Comparison of ENCODE assay signal across 8 cellular contexts in genomic region chrX:71366674-71367256, GRCh38. TPM values are rescaled to one million over a fixed set of nuclear protein-coding genes. Genes with fewer than 3 reads are reported as not detected.
DNase-seq lines count a peak whose midpoint lies in the region; ATAC-seq and TF ChIP-seq lines count a peak whose summit lies in the region.

No MANE protein-coding gene starts in this region.

- H3K4me3 Mint-ChIP-seq in activated CD8-positive, alpha-beta memory T cell treated with anti-CD3 and anti-CD28 coated beads, Interleukin-2, amount 10 ng/mL, durations not matched to agents 7 days and 5 days = peak overlapping the region; percentile 95
- peak overlapping the region; percentile 95 for H3K4me3 Mint-ChIP-seq in endothelial cell (ENCODE audit: unreplicated experiment)

- peaks cover 6% of the 10 kb centered on the region for H3K4me1 ChIP-seq in mucosa of descending colon (ENCODE audit: low read depth)
- H3K4me1 ChIP-seq in thyroid gland = peaks cover 0 to 11% of the 10 kb centered on the region in 2 donors

- 0 to 1% methylated on average over 17 to 19 of the region's 36 CpGs for WGBS in thyroid gland, 2 donors

- H3K4me3 ChIP-seq in mucosa of descending colon = peak overlapping the region; percentile 51
- peak overlapping the region; percentile 33 to 64 (median 39) for H3K4me3 ChIP-seq in thyroid gland (replicated peaks in 1 of 3)

- peaks cover 15% of the 10 kb centered on the region for H3K36me3 Mint-ChIP-seq in activated CD8-positive, alpha-beta memory T cell treated with anti-CD3 and anti-CD28 coated beads, Interleukin-2, amount 10 ng/mL, durations not matched to agents 7 days and 5 days
- H3K36me3 Mint-ChIP-seq in endothelial cell (ENCODE audit: low read depth, unreplicated experiment) = peaks cover 9% of the 10 kb centered on the region

- no peak for TF ChIP-seq POLR2A in thyroid gland (IDR thresholded peaks at IDR 0.05)

- peaks cover 34% of the 10 kb centered on the region for H3K36me3 ChIP-seq in KOPT-K1 (ENCODE audit: insufficient read depth, low read length)
- H3K36me3 ChIP-seq in mucosa of descending colon (ENCODE audit: low read depth) = no peaks in the 10 kb centered on the region
- H3K36me3 ChIP-seq in thyroid gland = peaks cover 0 to 5% of the 10 kb centered on the region in 2 donors

- peak; percentile 3 for ATAC-seq in GM18907 (IDR thresholded peaks at IDR 0.05; ENCODE audit: unreplicated experiment)
- ATAC-seq in activated CD8-positive, alpha-beta memory T cell treated with anti-CD3 and anti-CD28 coated beads, Interleukin-2, amount 10 ng/mL, durations not matched to agents 7 days and 5 days = peak; percentile 2
- ATAC-seq in mucosa of descending colon = peak; percentile 17

- intact Hi-C loops in mucosa of descending colon (cut with DNase I, micrococcal nuclease) = no loop called here
- intact Hi-C loops in thyroid gland (cut with DNase I) = no loop called here

- H3K27me3 Mint-ChIP-seq in activated CD8-positive, alpha-beta memory T cell treated with anti-CD3 and anti-CD28 coated beads, Interleukin-2, amount 10 ng/mL, durations not matched to agents 7 days and 5 days = no peaks in the 10 kb centered on the region
- H3K27me3 Mint-ChIP-seq in endothelial cell (ENCODE audit: unreplicated experiment) = peaks cover 8% of the 10 kb centered on the region

- no peaks in the 10 kb centered on the region for H3K27me3 ChIP-seq in thyroid gland

- peaks cover 29% of the 10 kb centered on the region for H3K4me1 Mint-ChIP-seq in activated CD8-positive, alpha-beta memory T cell treated with anti-CD3 and anti-CD28 coated beads, Interleukin-2, amount 10 ng/mL, durations not matched to agents 7 days and 5 days
- peaks cover 24% of the 10 kb centered on the region for H3K4me1 Mint-ChIP-seq in endothelial cell (ENCODE audit: unreplicated experiment)

- H3K9me3 ChIP-seq in KOPT-K1 (ENCODE audit: insufficient read depth, low read length, poor library complexity, severe bottlenecking) (no peaks in the 10 kb centered on the region), mucosa of descending colon (no peaks in the 10 kb centered on the region), thyroid gland (no peaks in the 10 kb centered on the region)

- DNase-seq in A172 (ENCODE audit: low spot score) (peak; percentile 8), endothelial cell (ENCODE audit: low spot score) (peak; percentile 21), mucosa of descending colon (peak; percentile 19 to 56 (median 36)), thyroid gland (peak; percentile 12 to 23), GF-D8 (lab: John Stamatoyannopoulos, UW) (no peak)
- peak; percentile 45 for DNase-seq in activated CD8-positive, alpha-beta memory T cell treated with anti-CD3 and anti-CD28 coated beads, Interleukin-2, amount 10 ng/mL, durations not matched to agents 7 days and 5 days

- H3K27ac Mint-ChIP-seq in activated CD8-positive, alpha-beta memory T cell treated with anti-CD3 and anti-CD28 coated beads, Interleukin-2, amount 10 ng/mL, durations not matched to agents 7 days and 5 days = peak overlapping the region; percentile 97
- peak overlapping the region; percentile 99 for H3K27ac Mint-ChIP-seq in endothelial cell (ENCODE audit: unreplicated experiment)

- no peaks in the 10 kb centered on the region for H3K9me3 Mint-ChIP-seq in activated CD8-positive, alpha-beta memory T cell treated with anti-CD3 and anti-CD28 coated beads, Interleukin-2, amount 10 ng/mL, durations not matched to agents 7 days and 5 days (ENCODE audit: low read depth)
- no peaks in the 10 kb centered on the region for H3K9me3 Mint-ChIP-seq in endothelial cell (ENCODE audit: unreplicated experiment)

- H3K27ac ChIP-seq in KOPT-K1 (ENCODE audit: low read depth, low read length, poor library complexity, severe bottlenecking) (peak overlapping the region; percentile 96), thyroid gland (peak overlapping the region; percentile 66 to 71 (median 71))

- TF ChIP-seq CTCF in endothelial cell (IDR thresholded peaks at IDR 0.05; ENCODE audit: unreplicated experiment) = no peak
- TF ChIP-seq CTCF in mucosa of descending colon (IDR thresholded peaks at IDR 0.05) = no peak
- TF ChIP-seq CTCF in thyroid gland (IDR thresholded peaks at IDR 0.05) = no peak

- CTCF ChIA-PET in activated CD8-positive, alpha-beta memory T cell treated with anti-CD3 and anti-CD28 coated beads, Interleukin-2, amount 10 ng/mL, durations not matched to agents 7 days and 5 days (lab: Charles Lee) = interaction anchor here (1.3 to 1.9 kb wide), 2 partner anchors 83 to 112 kb away, joined by 7 to 8 read pairs; partner anchors contain the start of genes NONO and ZMYM3

RNA-seq across cellular contexts. Expression of gene TAF1, which starts 0.6 kb away (rescaled TPM):
- total RNA-seq in A172 (2014; rRNA removed; shearing (Covaris generic)) = 30.6 and 37.2 TPM in 2 replicates
- 10 to 100 TPM; 35.3 to 46.1 TPM for total RNA-seq in activated CD8-positive, alpha-beta memory T cell treated with anti-CD3 and anti-CD28 coated beads, Interleukin-2, amount 10 ng/mL, durations not matched to agents 7 days and 5 days
- 50.6 TPM for total RNA-seq in endothelial cell (ENCODE audit: unreplicated experiment)
- total RNA-seq in mucosa of descending colon = 10 to 100 TPM; 28.2 to 44.8 (median 35.4) TPM
- 10 to 100 TPM; 36.0 to 59.4 (median 48.8) TPM for total RNA-seq in thyroid gland
